In genomic region chr6:159582736-159583135, GRCh38 we compare ENCODE assay signal across 22 cellular contexts.
DNase-seq lines count a peak whose midpoint lies in the region; ATAC-seq, FAIRE-seq and TF ChIP-seq lines count a peak whose summit lies in the region.
"Had no signal": no experiment of that assay in that cellular context is flagged by ENCODE, and none has a peak within 500 bp of the region (broad histone marks: within the 10 kb centered on the region; RNA-seq: fewer than 3 reads in every experiment).

No MANE protein-coding gene starts in this region.

- H3K36me3 ChIP-seq in heart right ventricle = no peaks in the 10 kb centered on the region
- H3K36me3 ChIP-seq: BLaER1, HAP-1 had no signal

- FAIRE-seq in RCC 7860 (lab: Jason Lieb, UNC) = no peak
- FAIRE-seq: A204.1, G401.6, GM12892, H54 had no signal

- H3K27ac ChIP-seq in heart right ventricle = no peak overlapping the region
- H3K27ac ChIP-seq: 22Rv1, BLaER1, C4-2B had no signal

- H3K4me1 ChIP-seq in heart right ventricle = no peaks in the 10 kb centered on the region
- H3K4me1 ChIP-seq: BLaER1, HAP-1 had no signal

- H3K4me3 ChIP-seq in heart right ventricle = no peak overlapping the region
- H3K4me3 ChIP-seq: BLaER1, HAP-1 had no signal

- no peaks in the 10 kb centered on the region for H3K27me3 ChIP-seq in heart right ventricle
- H3K27me3 ChIP-seq: BLaER1 had no signal

- H3K9me3 ChIP-seq in heart right ventricle = peaks cover 0 to 8% (median 0%) of the 10 kb centered on the region in 11 donors
- H3K9me3 ChIP-seq: HAP-1 had no signal

- peak; percentile 57 for DNase-seq in Caki2 (ENCODE audit: low read depth)
- DNase-seq in RCC 7860 (ENCODE audit: low spot score) = peak; percentile 50
- peak; percentile 48 for DNase-seq in kidney tubule cell (ENCODE audit: low spot score)
- DNase-seq in retina = peak; percentile 14
- DNase-seq in heart right ventricle = no peak
- no peak for DNase-seq in COR-L47 (lab: John Stamatoyannopoulos, UW)
- DNase-seq: Calu3; CD4-positive, CD25-positive, alpha-beta regulatory T cell; CD8-positive, alpha-beta T cell; DMS53; DMS79 treated with DMSO at 0.1 percent for 48 hours; GOT3; HFFc6 had no signal

- no peak for TF ChIP-seq CTCF in heart right ventricle (IDR thresholded peaks at IDR 0.05)

- 82 to 84% methylated on average over 8 of the region's 8 CpGs for WGBS in heart right ventricle, 2 donors

- ATAC-seq in heart right ventricle = no peak
- no peak for ATAC-seq in esophagus mucosa
- ATAC-seq: CD8-positive, alpha-beta T cell had no signal

- in situ Hi-C loops in Caki2 (cut with HindIII; ENCODE audit: low pct_unique_long_range_greater_than_20kb, low sequenced_read_pairs) = no loop called here

- intact Hi-C loops in heart right ventricle (cut with DNase I) = no loop called here

Comparison
In these comparisons a context has a peak if more than half of its experiments do, and no peak if none do; other contexts are left out.
1. DNase-seq: peak in Caki2 (single experiment), RCC 7860 (single experiment), kidney tubule cell (single experiment) and retina (single experiment); none in heart right ventricle (0 of 2) and COR-L47 (single experiment).